8 cellular contexts compared by ENCODE assay signal in the genomic region with DNA sequence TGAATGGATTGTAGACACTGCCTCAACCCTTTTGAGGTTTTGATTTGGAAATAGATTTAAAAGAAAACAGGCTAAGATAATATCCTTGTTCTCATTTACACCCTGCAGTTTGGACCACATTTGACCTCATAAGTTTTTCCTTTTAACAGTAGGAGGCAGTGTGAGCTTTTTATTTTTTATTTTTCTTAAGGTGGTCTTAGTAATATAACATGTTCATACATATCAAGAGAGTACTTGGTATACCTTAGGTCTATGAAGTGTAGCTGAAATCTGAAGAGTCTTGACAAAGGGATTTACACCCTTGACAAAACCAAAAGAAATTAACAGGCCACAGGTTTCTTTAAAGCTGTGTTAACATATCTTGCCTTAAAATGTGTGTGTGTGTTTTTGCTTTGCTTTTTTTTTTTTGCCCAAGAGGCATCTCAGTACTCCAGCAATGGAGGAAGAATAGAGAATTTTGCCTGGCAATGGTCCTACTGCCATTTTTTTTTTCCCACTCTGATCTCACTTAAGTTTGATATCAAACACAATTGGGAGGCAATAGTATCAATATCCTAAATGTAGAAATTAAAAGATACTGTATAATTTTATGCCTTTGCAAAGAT. TPM values are rescaled to one million over a fixed set of nuclear protein-coding genes. Genes with fewer than 3 reads are reported as not detected.
A peak's percentile ranks its signal among the peaks of the same experiment; 100 is the strongest.
DNase-seq lines count a peak whose midpoint lies in the region; ATAC-seq and TF ChIP-seq lines count a peak whose summit lies in the region.

No MANE protein-coding gene starts in this region.

- H3K4me3 ChIP-seq in SU-DHL-6 (ENCODE audit: insufficient read depth, low read length, poor library complexity, severe bottlenecking) (peak overlapping the region; percentile 89), fibroblast of mammary gland (ENCODE audit: control insufficient read depth, low read depth, low read length) (peak overlapping the region; percentile 95), stomach (peak overlapping the region; percentile 1 to 92 (median 80))

- H3K9me2 ChIP-seq in SU-DHL-6 (replicated peaks; ENCODE audit: insufficient read depth, low read length), result no peaks in the 10 kb centered on the region

- no peak for ATAC-seq in activated T-cell treated with anti-CD3 and anti-CD28 coated beads, Interleukin-2, amount 50 U/mL, for 4 hours
- no peak for ATAC-seq in left lobe of liver

- no peak overlapping the region for H2AFZ ChIP-seq in SU-DHL-6 (ENCODE audit: low read depth, low read length, severe bottlenecking)

- peaks cover 36% of the 10 kb centered on the region for H4K20me1 ChIP-seq in SU-DHL-6 (ENCODE audit: low read depth, low read length)

- no peaks in the 10 kb centered on the region for H3K9me3 Mint-ChIP-seq in activated T-cell treated with anti-CD3 and anti-CD28 coated beads, Interleukin-2, amount 50 U/mL, for 4 hours

- H3K27me3 ChIP-seq in SU-DHL-6 (ENCODE audit: low read length) (no peaks in the 10 kb centered on the region), stomach (no peaks in the 10 kb centered on the region)

- intact Hi-C loops in stomach (cut with DNase I; ENCODE audit: low total_unique reads), result no loop called here

- H3K4me1 Mint-ChIP-seq in activated T-cell treated with anti-CD3 and anti-CD28 coated beads, Interleukin-2, amount 50 U/mL, for 4 hours (ENCODE audit: low read depth), result peaks cover 62% of the 10 kb centered on the region

- H3K36me3 Mint-ChIP-seq in activated T-cell treated with anti-CD3 and anti-CD28 coated beads, Interleukin-2, amount 50 U/mL, for 4 hours (ENCODE audit: insufficient read depth), result peaks cover 10% of the 10 kb centered on the region

- H3F3A ChIP-seq in SU-DHL-6 (ENCODE audit: insufficient read depth), result no peaks in the 10 kb centered on the region; the same call in 1 of the 2 replicates

- peak overlapping the region; percentile 93 for H3K4me3 Mint-ChIP-seq in activated T-cell treated with anti-CD3 and anti-CD28 coated beads, Interleukin-2, amount 50 U/mL, for 4 hours

- TF ChIP-seq EP300 in stomach (IDR thresholded peaks at IDR 0.05), result no peak

- 0 out of 2 replicates have a peak, but pooled peaks cover 6% of the 10 kb centered on the region for H3K36me3 ChIP-seq in SU-DHL-6 (ENCODE audit: low read length)
- peaks cover 0 to 9% (median 6%) of the 10 kb centered on the region in 4 donors for H3K36me3 ChIP-seq in stomach

- H3K4me1 ChIP-seq in stomach, result peaks cover 23 to 66% (median 35%) of the 10 kb centered on the region in 4 donors

- no peak overlapping the region for H3K9ac ChIP-seq in SU-DHL-6 (ENCODE audit: low read length)

- no peaks in the 10 kb centered on the region for H3K27me3 Mint-ChIP-seq in activated T-cell treated with anti-CD3 and anti-CD28 coated beads, Interleukin-2, amount 50 U/mL, for 4 hours (ENCODE audit: low read depth)

- TF ChIP-seq CTCF in SU-DHL-6 (IDR thresholded peaks at IDR 0.05; ENCODE audit: insufficient read depth, low read length, poor library complexity, severe bottlenecking), result no peak
- peak; percentile 38 for TF ChIP-seq CTCF in fibroblast of mammary gland (conservative IDR thresholded peaks at IDR 0.05; ENCODE audit: control insufficient read depth, insufficient read depth, low read depth, low read length)
- no peak for TF ChIP-seq CTCF in stomach (IDR thresholded peaks at IDR 0.05)

- DNase-seq in activated T-cell treated with anti-CD3 and anti-CD28 coated beads, Interleukin-2, amount 50 U/mL, for 4 hours, result no peak
- no peak for DNase-seq in activated T-cell treated with anti-CD3 and anti-CD28 coated beads, Interleukin-2, amount 50 U/mL, for 48 hours
- DNase-seq in fibroblast of mammary gland (ENCODE audit: low read depth) (peak; percentile 47), stomach (no peak), DMS79 treated with DMSO at 0.1 percent for 48 hours (lab: John Stamatoyannopoulos, UW) (no peak), left lobe of liver (ENCODE audit: low spot score) (no peak), GM19240 (ENCODE audit: insufficient read length, low spot score) (no peak)

- H3K79me2 ChIP-seq in SU-DHL-6 (ENCODE audit: insufficient read depth, low read length), result peaks cover 65% of the 10 kb centered on the region

- no peak for TF ChIP-seq POLR2A in stomach (IDR thresholded peaks at IDR 0.05)

- H3K27ac ChIP-seq in SU-DHL-6 (ENCODE audit: low read depth, low read length) (no peak overlapping the region), stomach (peak overlapping the region in 1 of 5 donors; percentile 8)

- H3K4me2 ChIP-seq in SU-DHL-6 (ENCODE audit: low read depth, low read length, poor library complexity, severe bottlenecking), result peak overlapping the region; percentile 88

- H3K9me3 ChIP-seq in SU-DHL-6 (ENCODE audit: insufficient read depth, low read length) (no peaks in the 10 kb centered on the region), stomach (no peaks in the 10 kb centered on the region)

RNA-seq across cellular contexts. Expression of a gene that starts 3.3 kb away (rescaled TPM):
- 10 to 100 TPM; 12.3 to 15.2 (median 13.2) TPM for total RNA-seq in activated T-cell treated with anti-CD3 and anti-CD28 coated beads, Interleukin-2, amount 50 U/mL, for 4 hours
- total RNA-seq in stomach, result 10 to 100 TPM in 4 of 5 donors, 1 to 10 TPM in 1; 1.2 to 30.7 (median 22.2) TPM
- 1 to 10 TPM; 4.7 to 9.9 (median 4.9) TPM for polyA plus RNA-seq in stomach
- total RNA-seq in left lobe of liver, result 3.1 TPM
